29 cellular contexts compared by ENCODE assay signal in the genomic region with DNA sequence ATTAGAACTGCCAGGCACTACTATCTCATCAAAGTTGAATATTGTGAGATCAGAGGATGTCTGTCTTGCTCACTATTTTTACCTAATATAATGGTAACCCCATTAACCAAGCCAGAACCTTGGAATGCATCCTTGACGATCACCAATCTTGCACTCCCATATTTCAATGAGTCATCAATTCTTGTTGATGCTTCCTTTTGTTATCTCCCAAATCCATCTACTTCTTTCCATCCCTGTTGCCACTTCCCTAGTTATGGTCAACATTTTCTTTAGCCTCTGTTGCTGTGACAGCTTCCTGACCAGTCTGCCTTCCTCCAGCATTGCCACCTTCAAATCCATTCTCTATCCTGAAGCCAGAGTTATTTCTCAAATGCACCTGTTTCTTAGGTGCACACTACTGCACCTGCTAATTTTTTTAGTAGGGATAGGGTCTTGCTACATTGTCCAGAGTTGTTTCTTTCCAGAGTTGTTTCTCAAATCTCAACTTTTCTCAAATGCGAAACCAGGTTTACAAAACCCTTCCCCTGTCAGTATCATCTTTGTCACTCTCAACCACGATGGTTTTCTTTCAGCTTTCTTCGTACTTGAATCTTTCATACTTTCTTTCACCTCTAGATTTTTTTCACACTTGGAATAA. TPM values are rescaled to one million over a fixed set of nuclear protein-coding genes. Genes with fewer than 3 reads are reported as not detected.
"Had no signal": no experiment of that assay in that cellular context is flagged by ENCODE, and none has a peak within 500 bp of the region (broad histone marks: within the 10 kb centered on the region; RNA-seq: fewer than 3 reads in every experiment).

No MANE protein-coding gene starts in this region.

- H3K36me3 ChIP-seq: esophagus muscularis mucosa, heart left ventricle, left lung, neural progenitor cell, stomach had no signal

- H3K4me1 ChIP-seq: esophagus muscularis mucosa, foreskin keratinocyte, heart left ventricle, left lung, neural progenitor cell, stomach had no signal

- FAIRE-seq: colon, islet of Langerhans, urothelium cell line had no signal

- H3K36me3 Mint-ChIP-seq: mesothelial cell of epicardium; naive thymus-derived CD4-positive, alpha-beta T cell; neural progenitor cell; type B pancreatic cell had no signal

- H3K4me2 ChIP-seq: hepatocyte, neural progenitor cell, smooth muscle cell had no signal

- H3K27me3 ChIP-seq: esophagus muscularis mucosa, foreskin keratinocyte, gastroesophageal sphincter, hepatocyte, left lung, stomach, tibial artery had no signal

- ATAC-seq: foreskin keratinocyte; gastroesophageal sphincter; heart left ventricle; left cardiac atrium; left lung; naive thymus-derived CD4-positive, alpha-beta T cell; sciatic nerve had no signal

- H3K4me3 Mint-ChIP-seq: dendritic cell treated with granulocyte-macrophage colony-stimulating factor and Interleukin-4, amounts not matched to agents 40 ng/mL and 50 ng/mL, for 4 days; endodermal cell; mesothelial cell of epicardium; naive thymus-derived CD4-positive, alpha-beta T cell; nephron; neural progenitor cell; type B pancreatic cell had no signal

- DNase-seq: effector CD8-positive, alpha-beta T cell; endodermal cell; foreskin keratinocyte; heart left ventricle; left cardiac atrium; left lung; naive thymus-derived CD4-positive, alpha-beta T cell; stimulated activated CD4-positive, alpha-beta T cell treated with anti-CD3 and anti-CD28 coated beads, Interleukin-12 subunit alpha, Interleukin-12 subunit beta, amount 100 ng/mL, for 4 hours; stimulated activated CD4-positive, alpha-beta T cell treated with anti-CD3 and anti-CD28 coated beads, Interleukin-1b, Interleukin-23, amount 100 ng/mL, for 48 hours; stimulated activated CD4-positive, alpha-beta T cell treated with anti-CD3 and anti-CD28 coated beads, Interleukin-4, amount 100 ng/mL, for 1 hour; stimulated activated CD8-positive, alpha-beta memory T cell treated with anti-CD3 and anti-CD28 coated beads, Interleukin-4, amount 100 ng/mL, for 48 hours; stimulated activated naive CD4-positive, alpha-beta T cell treated with Interleukin-2 at 50 U/mL for 16 hours; stomach; tibial artery had no signal

- H3K27ac Mint-ChIP-seq: dendritic cell treated with granulocyte-macrophage colony-stimulating factor and Interleukin-4, amounts not matched to agents 40 ng/mL and 50 ng/mL, for 4 days; endodermal cell; mesothelial cell of epicardium; naive thymus-derived CD4-positive, alpha-beta T cell; nephron; neural progenitor cell; progenitor cell of endocrine pancreas; type B pancreatic cell had no signal

- H3K9ac ChIP-seq: neural progenitor cell, parathyroid adenoma had no signal

- H3K4me1 Mint-ChIP-seq: endodermal cell, mesothelial cell of epicardium, nephron, neural progenitor cell had no signal

- H2AFZ ChIP-seq: hepatocyte, neural progenitor cell, parathyroid adenoma had no signal

- H3K9me3 Mint-ChIP-seq: dendritic cell treated with granulocyte-macrophage colony-stimulating factor and Interleukin-4, amounts not matched to agents 40 ng/mL and 50 ng/mL, for 4 days; endodermal cell; mesothelial cell of epicardium; neural progenitor cell; type B pancreatic cell had no signal

- H3K27ac ChIP-seq: esophagus muscularis mucosa, foreskin keratinocyte, gastroesophageal sphincter, heart left ventricle, hepatocyte, left lung, neural progenitor cell, parathyroid adenoma, stomach had no signal

- H3K9me3 ChIP-seq: esophagus muscularis mucosa, gastroesophageal sphincter, heart left ventricle, left lung, stomach, tibial artery had no signal

- H3K4me3 ChIP-seq: esophagus muscularis mucosa, gastroesophageal sphincter, heart left ventricle, hepatocyte, left lung, neural progenitor cell, smooth muscle cell, stomach, tibial artery had no signal

- H3K27me3 Mint-ChIP-seq: type B pancreatic cell had no signal

RNA-seq across cellular contexts. Expression of a gene that starts 15.7 kb away (rescaled TPM):
- total RNA-seq: foreskin keratinocyte; naive thymus-derived CD4-positive, alpha-beta T cell; progenitor cell of endocrine pancreas had no signal
- polyA plus RNA-seq: foreskin keratinocyte; naive thymus-derived CD4-positive, alpha-beta T cell had no signal
